8 cellular contexts compared by ENCODE assay signal in the genomic region with DNA sequence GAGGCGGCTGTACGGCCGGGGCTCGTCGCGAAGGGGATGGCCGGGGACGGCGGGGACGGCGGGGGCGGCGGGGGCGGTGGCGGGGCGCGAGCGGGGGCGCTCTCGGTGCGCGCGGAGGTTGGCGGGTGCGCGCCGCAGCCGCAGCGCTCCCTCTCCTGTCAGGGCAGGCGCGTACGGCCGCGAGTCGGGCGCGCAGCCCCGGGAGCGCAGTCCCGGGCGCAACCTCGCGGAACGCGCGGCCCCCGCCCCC. TPM values are rescaled to one million over a fixed set of nuclear protein-coding genes. Genes with fewer than 3 reads are reported as not detected.
DNase-seq lines count a peak whose midpoint lies in the region; ATAC-seq and TF ChIP-seq lines count a peak whose summit lies in the region.

No MANE protein-coding gene starts in this region.

- peak overlapping the region; percentile 58 for H3K4me3 ChIP-seq in AG04449 (ENCODE audit: low read depth, low read length)
- peak overlapping the region; percentile 70; the same call in 1 of the 2 replicates for H3K4me3 ChIP-seq in HUES48 (ENCODE audit: low read depth, low read length)
- peak overlapping the region; percentile 50 to 51 for H3K4me3 ChIP-seq in cardiac fibroblast (replicated peaks in 1 of 2; ENCODE audit: low read depth in 2 of 2, low read length in 2 of 2)

- POLR2A ChIA-PET in AG04449 (lab: Yijun Ruan, JAX), result no interaction called here

- H3K36me3 ChIP-seq in HUES48 (ENCODE audit: control insufficient read depth, insufficient read depth, low read length), result no peaks in the 10 kb centered on the region

- TF ChIP-seq CTCF in AG04449 (IDR thresholded peaks at IDR 0.05; ENCODE audit: insufficient read depth, low read length, missing control alignments), result no peak
- no peak for TF ChIP-seq CTCF in cardiac fibroblast (IDR thresholded peaks at IDR 0.05; ENCODE audit: low read depth, low read length)

- H3K4me3 Mint-ChIP-seq in naive B cell, result peak overlapping the region in 7 of 8 donors; percentile 73 to 93 (median 89)

- no peak for ATAC-seq in naive B cell (ENCODE audit: low read depth in 2 of 2)

- no peak overlapping the region for H3K27ac ChIP-seq in HUES48 (ENCODE audit: low read depth, low read length)

- no peak for DNase-seq in AG04449 (ENCODE audit: low read depth, low spot score)
- no peak for DNase-seq in cardiac fibroblast (ENCODE audit: low read depth in 2 of 2)
- DNase-seq in naive B cell, result no peak
- no peak for DNase-seq in CD1c-positive myeloid dendritic cell (ENCODE audit: extremely low spot score)
- DNase-seq in central memory CD4-positive, alpha-beta T cell, result no peak
- no peak for DNase-seq in NCI-H2107 treated with DMSO at 0.1 percent for 48 hours (lab: John Stamatoyannopoulos, UW; ENCODE audit: unreplicated experiment)
- no peak for DNase-seq in dermis blood vessel endothelial cell

- H3K4me1 ChIP-seq in HUES48 (ENCODE audit: control insufficient read depth, insufficient read depth, low read length), result no peaks in the 10 kb centered on the region; the same call in 1 of the 2 replicates

- H3K9me3 ChIP-seq in HUES48 (ENCODE audit: control insufficient read depth, insufficient read depth, low read length), result no peaks in the 10 kb centered on the region

- CTCF ChIA-PET in AG04449 (lab: Yijun Ruan, JAX), result no interaction called here

- peaks cover 11 to 17% (median 16%) of the 10 kb centered on the region in 3 donors for H3K4me1 Mint-ChIP-seq in naive B cell

- H3K36me3 Mint-ChIP-seq in naive B cell, result no peaks in the 10 kb centered on the region

- peaks cover 43% of the 10 kb centered on the region for H3K27me3 ChIP-seq in HUES48 (ENCODE audit: control insufficient read depth, insufficient read depth, low read length)

- H3K27me3 Mint-ChIP-seq in naive B cell, result peaks cover 47 to 58% (median 55%) of the 10 kb centered on the region in 3 donors

- H3K27ac Mint-ChIP-seq in naive B cell, result peak overlapping the region in 2 of 6 donors; percentile 87

- no peak overlapping the region for H3K9ac ChIP-seq in HUES48 (ENCODE audit: low read depth, low read length)

- no peaks in the 10 kb centered on the region for H3K9me3 Mint-ChIP-seq in naive B cell

RNA-seq across cellular contexts. Expression of a gene that starts 0.3 kb away (rescaled TPM):
- under 1 TPM in 5 of 6 donors, not detected in 1; 0.09 to 0.89 (median 0.41) TPM for polyA plus RNA-seq in naive B cell (ENCODE audit: low read depth in 6 of 6)
- 0.37 and 0.85 TPM in 2 replicates for total RNA-seq in dermis blood vessel endothelial cell
